1 cellular context compared by ENCODE assay signal in genomic region chr12:92928962-92929915, GRCh38.
A peak's percentile ranks its signal among the peaks of the same experiment; 100 is the strongest.
TF ChIP-seq lines count a peak whose summit lies in the region.

Gene EEA1 (minus strand): TSS chr12:92929295. CDS start chr12:92929066, 229 bp downstream.

TF ChIP-seq in K562, 482 proteins besides CTCF, POLR2A, EP300 and RAD21 (continued from another document and continues in another):
- no peak for TF ChIP-seq CHD2 (IDR thresholded peaks at IDR 0.05; ENCODE audit: low read depth, low read length)
- TF ChIP-seq NR2C2 (CRISPR knock-in tag; IDR thresholded peaks at IDR 0.05) = peak; percentile 78
- peak; percentile 65; the same call in 1 of the 2 replicates for TF ChIP-seq NR2C2 (tag; IDR thresholded peaks at IDR 0.05)
- TF ChIP-seq NCOA2 (IDR thresholded peaks at IDR 0.05; ENCODE audit: partially characterized antibody in 2 of 2) = no peak
- no peak for TF ChIP-seq HEY1 (CRISPR knock-in tag; IDR thresholded peaks at IDR 0.05; ENCODE audit: borderline replicate concordance)
- TF ChIP-seq HSF4 (CRISPR knock-in tag; IDR thresholded peaks at IDR 0.05; ENCODE audit: borderline replicate concordance) = no peak
- no peak for TF ChIP-seq SETDB1 (IDR thresholded peaks at IDR 0.05; ENCODE audit: low read length)
- TF ChIP-seq ZNF77 (CRISPR knock-in tag; IDR thresholded peaks at IDR 0.05) = no peak
- peak; percentile 53 for TF ChIP-seq PRPF4 (IDR thresholded peaks at IDR 0.05; ENCODE audit: insufficient read depth, low read depth, low read length, poor library complexity, severe bottlenecking)
- TF ChIP-seq NFE2L1 (tag; IDR thresholded peaks at IDR 0.05; ENCODE audit: borderline replicate concordance, low read depth) = no peak
- peak; percentile 56 for TF ChIP-seq FIP1L1 (IDR thresholded peaks at IDR 0.05; ENCODE audit: low read depth, low read length, poor library complexity, severe bottlenecking)
- TF ChIP-seq PTTG1 (tag; IDR thresholded peaks at IDR 0.05; ENCODE audit: low read depth) = no peak
- peak; percentile 63; the same call in 1 of the 2 replicates for TF ChIP-seq MBD2 (IDR thresholded peaks at IDR 0.05; ENCODE audit: borderline replicate concordance, low read depth)
- no peak for TF ChIP-seq GTF2B (IDR thresholded peaks at IDR 0.05; ENCODE audit: extremely low read depth, insufficient read length)
- no peak for TF ChIP-seq FOXM1 (IDR thresholded peaks at IDR 0.05; ENCODE audit: low read depth)
- TF ChIP-seq FOXM1 (CRISPR knock-in tag; IDR thresholded peaks at IDR 0.05; ENCODE audit: low read depth) = 0 out of 2 replicates have a peak, but pooled peaks have one; percentile 66
- no peak for TF ChIP-seq RUNX1 (IDR thresholded peaks at IDR 0.05; ENCODE audit: low read depth)
- TF ChIP-seq ZNF764 (CRISPR knock-in tag; IDR thresholded peaks at IDR 0.05; ENCODE audit: low read depth) = no peak
- TF ChIP-seq, protein P1, sequence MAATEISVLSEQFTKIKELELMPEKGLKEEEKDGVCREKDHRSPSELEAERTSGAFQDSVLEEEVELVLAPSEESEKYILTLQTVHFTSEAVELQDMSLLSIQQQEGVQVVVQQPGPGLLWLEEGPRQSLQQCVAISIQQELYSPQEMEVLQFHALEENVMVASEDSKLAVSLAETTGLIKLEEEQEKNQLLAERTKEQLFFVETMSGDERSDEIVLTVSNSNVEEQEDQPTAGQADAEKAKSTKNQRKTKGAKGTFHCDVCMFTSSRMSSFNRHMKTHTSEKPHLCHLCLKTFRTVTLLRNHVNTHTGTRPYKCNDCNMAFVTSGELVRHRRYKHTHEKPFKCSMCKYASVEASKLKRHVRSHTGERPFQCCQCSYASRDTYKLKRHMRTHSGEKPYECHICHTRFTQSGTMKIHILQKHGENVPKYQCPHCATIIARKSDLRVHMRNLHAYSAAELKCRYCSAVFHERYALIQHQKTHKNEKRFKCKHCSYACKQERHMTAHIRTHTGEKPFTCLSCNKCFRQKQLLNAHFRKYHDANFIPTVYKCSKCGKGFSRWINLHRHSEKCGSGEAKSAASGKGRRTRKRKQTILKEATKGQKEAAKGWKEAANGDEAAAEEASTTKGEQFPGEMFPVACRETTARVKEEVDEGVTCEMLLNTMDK (IDR thresholded peaks at IDR 0.05; ENCODE audit: borderline replicate concordance, insufficient read depth, low read depth, low read length, poor library complexity, severe bottlenecking) = no peak
- TF ChIP-seq ILF3 (IDR thresholded peaks at IDR 0.05; ENCODE audit: borderline replicate concordance) = no peak
- TF ChIP-seq ZKSCAN1 (IDR thresholded peaks at IDR 0.05; ENCODE audit: low read depth, low read length) = no peak
- TF ChIP-seq POLR2H (tag; IDR thresholded peaks at IDR 0.05; ENCODE audit: low read depth) = peak; percentile 78
- TF ChIP-seq, protein P2, sequence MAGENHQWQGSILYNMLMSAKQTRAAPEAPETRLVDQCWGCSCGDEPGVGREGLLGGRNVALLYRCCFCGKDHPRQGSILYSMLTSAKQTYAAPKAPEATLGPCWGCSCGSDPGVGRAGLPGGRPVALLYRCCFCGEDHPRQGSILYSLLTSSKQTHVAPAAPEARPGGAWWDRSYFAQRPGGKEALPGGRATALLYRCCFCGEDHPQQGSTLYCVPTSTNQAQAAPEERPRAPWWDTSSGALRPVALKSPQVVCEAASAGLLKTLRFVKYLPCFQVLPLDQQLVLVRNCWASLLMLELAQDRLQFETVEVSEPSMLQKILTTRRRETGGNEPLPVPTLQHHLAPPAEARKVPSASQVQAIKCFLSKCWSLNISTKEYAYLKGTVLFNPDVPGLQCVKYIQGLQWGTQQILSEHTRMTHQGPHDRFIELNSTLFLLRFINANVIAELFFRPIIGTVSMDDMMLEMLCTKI (IDR thresholded peaks at IDR 0.05; ENCODE audit: partially characterized antibody) = no peak
- TF ChIP-seq NR2F6 (CRISPR knock-in tag; IDR thresholded peaks at IDR 0.05) = no peak
- peak; percentile 28; the same call in 1 of the 2 replicates for TF ChIP-seq NCOA1 (IDR thresholded peaks at IDR 0.05; ENCODE audit: low read depth)
- TF ChIP-seq IRF1 (CRISPR knock-in tag; IDR thresholded peaks at IDR 0.05; ENCODE audit: borderline replicate concordance) = peak; percentile 79; the same call in 1 of the 2 replicates
- 0 out of 2 replicates have a peak, but pooled peaks have one; percentile 26 for TF ChIP-seq NFXL1 (CRISPR knock-in tag; IDR thresholded peaks at IDR 0.05)
- TF ChIP-seq MAFF (IDR thresholded peaks at IDR 0.05; ENCODE audit: low read length) = peak; percentile 60
- no peak for TF ChIP-seq ZNF224 (CRISPR knock-in tag; IDR thresholded peaks at IDR 0.05)
- peak; percentile 89 for TF ChIP-seq SUPT5H (IDR thresholded peaks at IDR 0.05)
- no peak for TF ChIP-seq POU5F1 (IDR thresholded peaks at IDR 0.05; ENCODE audit: borderline replicate concordance, low read depth, low read length, partially characterized antibody)
- TF ChIP-seq ZNF445 (CRISPR knock-in tag; IDR thresholded peaks at IDR 0.05; ENCODE audit: low read depth) = no peak
- TF ChIP-seq PML (IDR thresholded peaks at IDR 0.05; ENCODE audit: low read length) = peak; percentile 56
- TF ChIP-seq SMAD1 (IDR thresholded peaks at IDR 0.05; ENCODE audit: low read depth, low read length, partially characterized antibody) = no peak
- TF ChIP-seq CREB1 (IDR thresholded peaks at IDR 0.05) = peak; percentile 96
- peak; percentile 96 for TF ChIP-seq CREB1 (CRISPR knock-in tag; IDR thresholded peaks at IDR 0.05)
- TF ChIP-seq GABPA (tag; conservative IDR thresholded peaks at IDR 0.05; ENCODE audit: low read depth) = peak; percentile 79
- no peak for TF ChIP-seq ZNF830 (CRISPR knock-in tag; IDR thresholded peaks at IDR 0.05)
- TF ChIP-seq FOXJ3 (CRISPR knock-in tag; IDR thresholded peaks at IDR 0.05) = no peak
- TF ChIP-seq ETS2 (tag; IDR thresholded peaks at IDR 0.05; ENCODE audit: borderline replicate concordance, poor library complexity, severe bottlenecking) = no peak
- TF ChIP-seq ATF7 (IDR thresholded peaks at IDR 0.05) = peak; percentile 86
- TF ChIP-seq TAF15 (IDR thresholded peaks at IDR 0.05; ENCODE audit: low read depth, low read length) = no peak
- TF ChIP-seq ELF4 (CRISPR knock-in tag; IDR thresholded peaks at IDR 0.05) = no peak; the same call in 1 of the 2 replicates
- TF ChIP-seq SNIP1 (IDR thresholded peaks at IDR 0.05; ENCODE audit: low read depth) = no peak
- TF ChIP-seq, protein P3, sequence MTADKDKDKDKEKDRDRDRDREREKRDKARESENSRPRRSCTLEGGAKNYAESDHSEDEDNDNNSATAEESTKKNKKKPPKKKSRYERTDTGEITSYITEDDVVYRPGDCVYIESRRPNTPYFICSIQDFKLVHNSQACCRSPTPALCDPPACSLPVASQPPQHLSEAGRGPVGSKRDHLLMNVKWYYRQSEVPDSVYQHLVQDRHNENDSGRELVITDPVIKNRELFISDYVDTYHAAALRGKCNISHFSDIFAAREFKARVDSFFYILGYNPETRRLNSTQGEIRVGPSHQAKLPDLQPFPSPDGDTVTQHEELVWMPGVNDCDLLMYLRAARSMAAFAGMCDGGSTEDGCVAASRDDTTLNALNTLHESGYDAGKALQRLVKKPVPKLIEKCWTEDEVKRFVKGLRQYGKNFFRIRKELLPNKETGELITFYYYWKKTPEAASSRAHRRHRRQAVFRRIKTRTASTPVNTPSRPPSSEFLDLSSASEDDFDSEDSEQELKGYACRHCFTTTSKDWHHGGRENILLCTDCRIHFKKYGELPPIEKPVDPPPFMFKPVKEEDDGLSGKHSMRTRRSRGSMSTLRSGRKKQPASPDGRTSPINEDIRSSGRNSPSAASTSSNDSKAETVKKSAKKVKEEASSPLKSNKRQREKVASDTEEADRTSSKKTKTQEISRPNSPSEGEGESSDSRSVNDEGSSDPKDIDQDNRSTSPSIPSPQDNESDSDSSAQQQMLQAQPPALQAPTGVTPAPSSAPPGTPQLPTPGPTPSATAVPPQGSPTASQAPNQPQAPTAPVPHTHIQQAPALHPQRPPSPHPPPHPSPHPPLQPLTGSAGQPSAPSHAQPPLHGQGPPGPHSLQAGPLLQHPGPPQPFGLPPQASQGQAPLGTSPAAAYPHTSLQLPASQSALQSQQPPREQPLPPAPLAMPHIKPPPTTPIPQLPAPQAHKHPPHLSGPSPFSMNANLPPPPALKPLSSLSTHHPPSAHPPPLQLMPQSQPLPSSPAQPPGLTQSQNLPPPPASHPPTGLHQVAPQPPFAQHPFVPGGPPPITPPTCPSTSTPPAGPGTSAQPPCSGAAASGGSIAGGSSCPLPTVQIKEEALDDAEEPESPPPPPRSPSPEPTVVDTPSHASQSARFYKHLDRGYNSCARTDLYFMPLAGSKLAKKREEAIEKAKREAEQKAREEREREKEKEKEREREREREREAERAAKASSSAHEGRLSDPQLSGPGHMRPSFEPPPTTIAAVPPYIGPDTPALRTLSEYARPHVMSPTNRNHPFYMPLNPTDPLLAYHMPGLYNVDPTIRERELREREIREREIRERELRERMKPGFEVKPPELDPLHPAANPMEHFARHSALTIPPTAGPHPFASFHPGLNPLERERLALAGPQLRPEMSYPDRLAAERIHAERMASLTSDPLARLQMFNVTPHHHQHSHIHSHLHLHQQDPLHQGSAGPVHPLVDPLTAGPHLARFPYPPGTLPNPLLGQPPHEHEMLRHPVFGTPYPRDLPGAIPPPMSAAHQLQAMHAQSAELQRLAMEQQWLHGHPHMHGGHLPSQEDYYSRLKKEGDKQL (CRISPR knock-in tag; IDR thresholded peaks at IDR 0.05; ENCODE audit: borderline replicate concordance) = 0 out of 2 replicates have a peak, but pooled peaks have one; percentile 28
- peak; percentile 39; the same call in 1 of the 2 replicates for TF ChIP-seq ZBTB40 (IDR thresholded peaks at IDR 0.05)
- TF ChIP-seq ZBTB40 (CRISPR knock-in tag; IDR thresholded peaks at IDR 0.05) = no peak
- TF ChIP-seq SMARCA4 (IDR thresholded peaks at IDR 0.05) = 0 out of 2 replicates have a peak, but pooled peaks have one; percentile 9
- TF ChIP-seq DPF2 (IDR thresholded peaks at IDR 0.05) = 0 out of 2 replicates have a peak, but pooled peaks have one; percentile 8
- no peak for TF ChIP-seq ETV6 (IDR thresholded peaks at IDR 0.05; ENCODE audit: borderline replicate concordance in 1 of 2, low read depth in 2 of 2, low read length in 1 of 2)
- peak; percentile 36; the same call in 1 of the 2 replicates for TF ChIP-seq ETV6 (CRISPR knock-in tag; IDR thresholded peaks at IDR 0.05; ENCODE audit: borderline replicate concordance)
